Comparison of ENCODE assay signal across 29 cellular contexts in genomic region chr5:125541085-125541484, GRCh38.
"Had no signal": no experiment of that assay in that cellular context is flagged by ENCODE, and none has a peak within 500 bp of the region (broad histone marks: within the 10 kb centered on the region; RNA-seq: fewer than 3 reads in every experiment).

No MANE protein-coding gene starts in this region.

- FAIRE-seq: endothelial cell of umbilical vein had no signal

- ATAC-seq: foreskin keratinocyte; mucosa of descending colon; natural killer cell treated with Interleukin-12 subunit alpha and Interleukin-12 subunit beta and Interleukin-15 and Interleukin-18, amount 100 ng/mL, for 72 hours; sciatic nerve had no signal

- H3K4me1 ChIP-seq: colonic mucosa, esophagus muscularis mucosa, prostate gland, right atrium auricular region, stomach, thyroid gland had no signal

- H3K27me3 Mint-ChIP-seq: dendritic cell treated with granulocyte-macrophage colony-stimulating factor and Interleukin-4, amounts not matched to agents 40 ng/mL and 50 ng/mL, for 4 days; naive B cell; natural killer cell treated with Interleukin-12 subunit alpha and Interleukin-12 subunit beta and Interleukin-15 and Interleukin-18, amount 100 ng/mL, for 72 hours; type B pancreatic cell had no signal

- H3K36me3 ChIP-seq: colonic mucosa, esophagus muscularis mucosa, prostate gland, right atrium auricular region, stomach, thyroid gland had no signal

- H3K4me3 ChIP-seq: colonic mucosa, esophagus muscularis mucosa, lung, mucosa of descending colon, prostate gland, right atrium auricular region, smooth muscle cell, stomach, thyroid gland had no signal

- H3K9me3 ChIP-seq: colonic mucosa, prostate gland, thyroid gland had no signal

- H3K4me1 Mint-ChIP-seq: mesothelial cell of epicardium, neural crest cell had no signal

- H3K27me3 ChIP-seq: colonic mucosa, esophagus muscularis mucosa, foreskin keratinocyte, right atrium auricular region, stomach, thyroid gland had no signal

- H3K4me2 ChIP-seq: smooth muscle cell had no signal

- H3K27ac Mint-ChIP-seq: dendritic cell treated with granulocyte-macrophage colony-stimulating factor and Interleukin-4, amounts not matched to agents 40 ng/mL and 50 ng/mL, for 4 days; immature natural killer cell; mesothelial cell of epicardium; natural killer cell treated with Interleukin-12 subunit alpha and Interleukin-12 subunit beta and Interleukin-15 and Interleukin-18, amount 100 ng/mL, for 72 hours; type B pancreatic cell had no signal

- DNase-seq: colonic mucosa; effector CD8-positive, alpha-beta T cell; foreskin keratinocyte; hypothalamus; immature natural killer cell; islet precursor cell; mesenchymal stem cell; mucosa of descending colon; naive B cell; nucleus accumbens; stimulated activated CD4-positive, alpha-beta T cell treated with anti-CD3 and anti-CD28 coated beads, Interleukin-12 subunit alpha, Interleukin-12 subunit beta, amount 100 ng/mL, for 4 hours; stimulated activated CD4-positive, alpha-beta T cell treated with anti-CD3 and anti-CD28 coated beads, Interleukin-1b, Interleukin-23, amount 100 ng/mL, for 48 hours; stimulated activated CD4-positive, alpha-beta T cell treated with anti-CD3 and anti-CD28 coated beads, Interleukin-4, amount 100 ng/mL, for 1 hour; stimulated activated CD8-positive, alpha-beta memory T cell treated with anti-CD3 and anti-CD28 coated beads, Interleukin-4, amount 100 ng/mL, for 48 hours; stimulated activated naive CD4-positive, alpha-beta T cell treated with Interleukin-2 at 50 U/mL for 16 hours; stomach; thyroid gland had no signal

- H3K27ac ChIP-seq: colonic mucosa, esophagus muscularis mucosa, foreskin keratinocyte, prostate gland, right atrium auricular region, stomach, thyroid gland had no signal

- H3K4me3 Mint-ChIP-seq: dendritic cell treated with granulocyte-macrophage colony-stimulating factor and Interleukin-4, amounts not matched to agents 40 ng/mL and 50 ng/mL, for 4 days; mesothelial cell of epicardium; naive B cell; natural killer cell treated with Interleukin-12 subunit alpha and Interleukin-12 subunit beta and Interleukin-15 and Interleukin-18, amount 100 ng/mL, for 72 hours; neural crest cell; type B pancreatic cell had no signal
